In genomic region chr16:71537643-71538042, GRCh38 we compare ENCODE assay signal across 1 cellular context.
TF ChIP-seq lines count a peak whose summit lies in the region.

No MANE protein-coding gene starts in this region.

TF ChIP-seq in H1, 55 proteins besides CTCF, POLR2A, EP300 and RAD21 (continued from another document):
- TF ChIP-seq ATF2 (IDR thresholded peaks at IDR 0.05; ENCODE audit: low read length) (no peak), HDAC6 (IDR thresholded peaks at IDR 0.05; ENCODE audit: low read depth, low read length) (no peak), SP4 (IDR thresholded peaks at IDR 0.05; ENCODE audit: low read length) (no peak), SIN3A (conservative IDR thresholded peaks at IDR 0.05 in 1 of 2, IDR thresholded peaks at IDR 0.05 in 1 of 2; ENCODE audit: low read depth in 1 of 2, low read length in 2 of 2) (no peak), RXRA (IDR thresholded peaks at IDR 0.05; ENCODE audit: insufficient read depth, low read depth, low read length) (no peak), E2F6 (IDR thresholded peaks at IDR 0.05) (no peak), CHD1 (IDR thresholded peaks at IDR 0.05; ENCODE audit: low read depth, low read length) (no peak), SP1 (IDR thresholded peaks at IDR 0.05; ENCODE audit: low read depth, low read length) (no peak)
TF ChIP-seq in H1: peak in this region for 0.
